ENCODE assay signal across 8 cellular contexts in genomic region chr6:78868124-78868523, GRCh38. TPM values are rescaled to one million over a fixed set of nuclear protein-coding genes. Genes with fewer than 3 reads are reported as not detected.
DNase-seq lines count a peak whose midpoint lies in the region; ATAC-seq and TF ChIP-seq lines count a peak whose summit lies in the region.

No MANE protein-coding gene starts in this region.

- no peaks in the 10 kb centered on the region for H3K27me3 ChIP-seq in BLaER1

- H3K9me3 Mint-ChIP-seq in naive B cell, result no peaks in the 10 kb centered on the region

- no peaks in the 10 kb centered on the region for H3K4me1 ChIP-seq in BLaER1

- DNase-seq in cardiac fibroblast (ENCODE audit: low read depth in 2 of 2) (peak; percentile 2 to 5), naive B cell (no peak)
- no peak for DNase-seq in activated effector memory CD4-positive, alpha-beta T cell treated with anti-CD3 and anti-CD28 coated beads, Interleukin-2, amount 50 U/mL, for 16 hours
- DNase-seq in activated CD8-positive, alpha-beta memory T cell treated with anti-CD3 and anti-CD28 coated beads, Interleukin-2, amount 50 U/mL, for 48 hours, result no peak

- no peak for TF ChIP-seq CTCF in cardiac fibroblast (IDR thresholded peaks at IDR 0.05; ENCODE audit: low read depth, low read length)

- H3K27ac ChIP-seq in BLaER1 (no peak overlapping the region), KOPT-K1 (ENCODE audit: low read depth, low read length, poor library complexity, severe bottlenecking) (peak overlapping the region; percentile 79)

- H3K4me3 ChIP-seq in BLaER1 (peak overlapping the region; percentile 73), cardiac fibroblast (replicated peaks in 1 of 2; ENCODE audit: low read depth in 2 of 2, low read length in 2 of 2) (peak overlapping the region; percentile 92 to 93)

- ATAC-seq in naive B cell (ENCODE audit: low read depth in 2 of 2) (no peak), GM19023 (IDR thresholded peaks at IDR 0.05; ENCODE audit: unreplicated experiment) (no peak), GM21786 (IDR thresholded peaks at IDR 0.05; ENCODE audit: unreplicated experiment) (no peak)

- H3K4me3 Mint-ChIP-seq in naive B cell, result peak overlapping the region; percentile 90 to 100 (median 99)

- H4K20me1 ChIP-seq in BLaER1, result no peaks in the 10 kb centered on the region

- no peaks in the 10 kb centered on the region for H3K9me3 ChIP-seq in BLaER1
- H3K9me3 ChIP-seq in KOPT-K1 (ENCODE audit: insufficient read depth, low read length, poor library complexity, severe bottlenecking), result no peaks in the 10 kb centered on the region

- no peaks in the 10 kb centered on the region for H3K27me3 Mint-ChIP-seq in naive B cell

- H3K27ac Mint-ChIP-seq in naive B cell, result peak overlapping the region; percentile 61 to 98 (median 97)

- H3K36me3 ChIP-seq in BLaER1, result 0 out of 2 replicates have a peak, but pooled peaks cover 6% of the 10 kb centered on the region
- peaks cover 10% of the 10 kb centered on the region; the same call in 1 of the 2 replicates for H3K36me3 ChIP-seq in KOPT-K1 (ENCODE audit: insufficient read depth, low read length)

- no peaks in the 10 kb centered on the region for H3K36me3 Mint-ChIP-seq in naive B cell

- peaks cover 8 to 21% (median 19%) of the 10 kb centered on the region in 3 donors for H3K4me1 Mint-ChIP-seq in naive B cell

- peak overlapping the region; percentile 71 for H3K9ac ChIP-seq in BLaER1

- peak overlapping the region; percentile 65 for H3K4me2 ChIP-seq in BLaER1

RNA-seq across cellular contexts. Expression of gene IRAK1BP1, which starts 0.8 kb away (rescaled TPM):
- polyA plus RNA-seq in naive B cell (ENCODE audit: low read depth in 6 of 6), result 1 to 10 TPM; 1.7 to 2.6 (median 2.2) TPM

Comparison
In these comparisons a context has a peak if more than half of its experiments do, and no peak if none do; other contexts are left out.
1. DNase-seq: peak in cardiac fibroblast (2 of 2); none in naive B cell (single experiment), activated effector memory CD4-positive, alpha-beta T cell treated with anti-CD3 and anti-CD28 coated beads, Interleukin-2, amount 50 U/mL, for 16 hours (single experiment) and activated CD8-positive, alpha-beta memory T cell treated with anti-CD3 and anti-CD28 coated beads, Interleukin-2, amount 50 U/mL, for 48 hours (single experiment).